Comparison of ENCODE assay signal across 28 cellular contexts in genomic region chr5:145223582-145223981, GRCh38.
"Had no signal": no experiment of that assay in that cellular context is flagged by ENCODE, and none has a peak within 500 bp of the region (broad histone marks: within the 10 kb centered on the region; RNA-seq: fewer than 3 reads in every experiment).

No MANE protein-coding gene starts in this region.

- ATAC-seq: effector memory CD8-positive, alpha-beta T cell; esophagus mucosa; foreskin keratinocyte; gastrocnemius medialis; gastroesophageal sphincter; heart left ventricle; heart right ventricle had no signal

- H3K4me3 Mint-ChIP-seq: dendritic cell treated with granulocyte-macrophage colony-stimulating factor and Interleukin-4, amounts not matched to agents 40 ng/mL and 50 ng/mL, for 4 days; effector memory CD8-positive, alpha-beta T cell; endodermal cell had no signal

- H3K27ac ChIP-seq: colonic mucosa, coronary artery, dorsolateral prefrontal cortex, epithelial cell of prostate, esophagus muscularis mucosa, esophagus squamous epithelium, foreskin keratinocyte, gastrocnemius medialis, gastroesophageal sphincter, heart left ventricle, heart right ventricle had no signal

- FAIRE-seq: colon, endometrium, endothelial cell of umbilical vein, frontal cortex had no signal

- DNase-seq: colonic mucosa; cortex of kidney; dermis blood vessel endothelial cell; dorsolateral prefrontal cortex; effector CD4-positive, alpha-beta T cell; effector CD8-positive, alpha-beta T cell; effector memory CD4-positive, alpha-beta T cell; effector memory CD8-positive, alpha-beta T cell; endodermal cell; esophagus squamous epithelium; foreskin fibroblast; foreskin keratinocyte; foreskin melanocyte; gastrocnemius medialis; glutamatergic neuron; head of caudate nucleus; heart left ventricle; heart right ventricle had no signal

- H3K4me3 ChIP-seq: colonic mucosa, coronary artery, dorsolateral prefrontal cortex, esophagus muscularis mucosa, esophagus squamous epithelium, gastrocnemius medialis, gastroesophageal sphincter, heart left ventricle, heart right ventricle had no signal

- H3K27ac Mint-ChIP-seq: dendritic cell treated with granulocyte-macrophage colony-stimulating factor and Interleukin-4, amounts not matched to agents 40 ng/mL and 50 ng/mL, for 4 days; effector memory CD8-positive, alpha-beta T cell; endodermal cell had no signal

- H3K4me1 ChIP-seq: colonic mucosa, esophagus muscularis mucosa, esophagus squamous epithelium, foreskin keratinocyte, gastrocnemius medialis, gastroesophageal sphincter, heart left ventricle, heart right ventricle had no signal

- H3K9me3 ChIP-seq: colonic mucosa, esophagus muscularis mucosa, esophagus squamous epithelium, gastrocnemius medialis, gastroesophageal sphincter, heart left ventricle, heart right ventricle had no signal

- H3K36me3 ChIP-seq: colonic mucosa, esophagus muscularis mucosa, esophagus squamous epithelium, gastrocnemius medialis, gastroesophageal sphincter, heart left ventricle, heart right ventricle had no signal

- H3K27me3 ChIP-seq: colonic mucosa, dorsolateral prefrontal cortex, esophagus muscularis mucosa, esophagus squamous epithelium, foreskin keratinocyte, gastrocnemius medialis, gastroesophageal sphincter, heart left ventricle, heart right ventricle had no signal

- H3K9me3 Mint-ChIP-seq: dendritic cell treated with granulocyte-macrophage colony-stimulating factor and Interleukin-4, amounts not matched to agents 40 ng/mL and 50 ng/mL, for 4 days; effector memory CD8-positive, alpha-beta T cell; endodermal cell had no signal

- H3K27me3 Mint-ChIP-seq: dendritic cell treated with granulocyte-macrophage colony-stimulating factor and Interleukin-4, amounts not matched to agents 40 ng/mL and 50 ng/mL, for 4 days; effector memory CD8-positive, alpha-beta T cell had no signal
